ENCODE assay signal across 29 cellular contexts in genomic region chr20:44084439-44084838, GRCh38.
"Had no signal": no experiment of that assay in that cellular context is flagged by ENCODE, and none has a peak within 500 bp of the region (broad histone marks: within the 10 kb centered on the region; RNA-seq: fewer than 3 reads in every experiment).

No MANE protein-coding gene starts in this region.

- H3K4me1 ChIP-seq: body of pancreas, foreskin keratinocyte had no signal

- H3K27ac Mint-ChIP-seq: activated CD8-positive, alpha-beta T cell treated with anti-CD3 and anti-CD28 coated beads for 36 hours; activated naive CD8-positive, alpha-beta T cell; activated T-helper 17 cell treated with anti-CD3 and anti-CD28 coated beads, Interleukin-2, amount 50 U/mL, for 72 hours; effector memory CD8-positive, alpha-beta T cell; WTC11 had no signal

- H3K4me1 Mint-ChIP-seq: activated T-helper 17 cell treated with anti-CD3 and anti-CD28 coated beads, Interleukin-2, amount 50 U/mL, for 72 hours; WTC11 had no signal

- DNase-seq: activated CD4-positive, alpha-beta T cell treated with anti-CD3 and anti-CD28 coated beads for 48 hours; activated CD4-positive, alpha-beta T cell treated with anti-CD3 and anti-CD28 coated beads, Interleukin-2, amount 50 U/mL, for 1 hour; activated CD4-positive, alpha-beta T cell treated with anti-CD3 and anti-CD28 coated beads, Interleukin-2, amount 50 U/mL, for 48 hours; activated CD8-positive, alpha-beta memory T cell treated with anti-CD3 and anti-CD28 coated beads for 24 hours; activated CD8-positive, alpha-beta T cell treated with anti-CD3 and anti-CD28 coated beads for 36 hours; activated effector memory CD4-positive, alpha-beta T cell treated with Interleukin-2 at 50 U/mL for 16 hours; activated gamma-delta T cell treated with Interleukin-2 at 50 U/mL for 16 hours; activated naive CD4-positive, alpha-beta T cell treated with anti-CD3 and anti-CD28 coated beads, Interleukin-2, amount 50 U/mL, for 16 hours; activated naive CD4-positive, alpha-beta T cell treated with Interleukin-2 at 50 U/mL for 16 hours; activated T-cell treated with anti-CD3 and anti-CD28 coated beads, Interleukin-2, amount 50 U/mL, for 4 hours; amniotic stem cell; anterior cingulate cortex; body of pancreas; caudate nucleus; cortex of kidney; dermis blood vessel endothelial cell; effector CD4-positive, alpha-beta T cell; effector memory CD8-positive, alpha-beta T cell; erythroblast; foreskin keratinocyte; glutamatergic neuron; heart left ventricle; T-helper 2 cell had no signal

- H3K4me3 Mint-ChIP-seq: activated CD8-positive, alpha-beta T cell treated with anti-CD3 and anti-CD28 coated beads for 36 hours; activated naive CD8-positive, alpha-beta T cell; activated T-cell treated with anti-CD3 and anti-CD28 coated beads, Interleukin-2, amount 50 U/mL, for 4 hours; activated T-helper 17 cell treated with anti-CD3 and anti-CD28 coated beads, Interleukin-2, amount 50 U/mL, for 72 hours; effector memory CD8-positive, alpha-beta T cell; WTC11 had no signal

- H3K9me3 ChIP-seq: body of pancreas, esophagus muscularis mucosa, gastrocnemius medialis, heart left ventricle had no signal

- H3K4me3 ChIP-seq: body of pancreas, esophagus muscularis mucosa, gastrocnemius medialis, heart left ventricle had no signal

- H3K27me3 ChIP-seq: body of pancreas, esophagus muscularis mucosa, foreskin keratinocyte, gastrocnemius medialis had no signal

- H3K36me3 ChIP-seq: esophagus muscularis mucosa, gastrocnemius medialis, heart left ventricle had no signal

- H3K27me3 Mint-ChIP-seq: activated CD8-positive, alpha-beta T cell treated with anti-CD3 and anti-CD28 coated beads for 36 hours; activated naive CD8-positive, alpha-beta T cell; activated T-helper 17 cell treated with anti-CD3 and anti-CD28 coated beads, Interleukin-2, amount 50 U/mL, for 72 hours had no signal

- ATAC-seq: activated CD8-positive, alpha-beta T cell treated with anti-CD3 and anti-CD28 coated beads for 36 hours; activated T-cell treated with anti-CD3 and anti-CD28 coated beads, Interleukin-2, amount 50 U/mL, for 4 hours; activated T-helper 17 cell treated with anti-CD3 and anti-CD28 coated beads, Interleukin-2, amount 50 U/mL, for 72 hours; body of pancreas; effector memory CD8-positive, alpha-beta T cell; foreskin keratinocyte; heart left ventricle; WTC11 had no signal

- H3K9me3 Mint-ChIP-seq: activated CD8-positive, alpha-beta T cell treated with anti-CD3 and anti-CD28 coated beads for 36 hours; activated T-cell treated with anti-CD3 and anti-CD28 coated beads, Interleukin-2, amount 50 U/mL, for 4 hours; activated T-helper 17 cell treated with anti-CD3 and anti-CD28 coated beads, Interleukin-2, amount 50 U/mL, for 72 hours; effector memory CD8-positive, alpha-beta T cell; WTC11 had no signal

- H3K36me3 Mint-ChIP-seq: activated naive CD8-positive, alpha-beta T cell; WTC11 had no signal

- H3K27ac ChIP-seq: body of pancreas, foreskin keratinocyte had no signal

- FAIRE-seq: colon had no signal
